Comparison of ENCODE assay signal across 1 cellular context in the genomic region with DNA sequence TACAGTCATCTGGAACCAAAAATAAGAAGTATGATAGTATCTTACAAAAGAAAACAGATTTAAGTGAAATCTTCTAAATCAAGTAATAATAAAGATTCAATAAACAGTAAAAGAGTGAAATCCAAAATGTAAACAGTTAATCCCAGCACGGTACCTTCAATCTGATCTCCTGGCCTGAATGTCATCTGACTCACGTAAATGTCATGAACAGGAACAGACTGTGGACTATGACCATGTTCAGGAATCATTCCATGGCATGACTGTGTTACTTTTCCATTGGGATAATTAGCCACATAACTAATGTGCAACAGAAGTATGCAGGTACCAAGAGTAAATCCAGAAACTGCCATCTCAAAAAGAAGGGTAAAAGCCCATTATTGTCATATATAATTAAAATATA.
A peak's percentile ranks its signal among the peaks of the same experiment; 100 is the strongest.
TF ChIP-seq lines count a peak whose summit lies in the region.

No MANE protein-coding gene starts in this region.

TF ChIP-seq in HepG2, 621 proteins besides CTCF, POLR2A, EP300 and RAD21 (continued from another document):
- TF ChIP-seq, protein P1, sequence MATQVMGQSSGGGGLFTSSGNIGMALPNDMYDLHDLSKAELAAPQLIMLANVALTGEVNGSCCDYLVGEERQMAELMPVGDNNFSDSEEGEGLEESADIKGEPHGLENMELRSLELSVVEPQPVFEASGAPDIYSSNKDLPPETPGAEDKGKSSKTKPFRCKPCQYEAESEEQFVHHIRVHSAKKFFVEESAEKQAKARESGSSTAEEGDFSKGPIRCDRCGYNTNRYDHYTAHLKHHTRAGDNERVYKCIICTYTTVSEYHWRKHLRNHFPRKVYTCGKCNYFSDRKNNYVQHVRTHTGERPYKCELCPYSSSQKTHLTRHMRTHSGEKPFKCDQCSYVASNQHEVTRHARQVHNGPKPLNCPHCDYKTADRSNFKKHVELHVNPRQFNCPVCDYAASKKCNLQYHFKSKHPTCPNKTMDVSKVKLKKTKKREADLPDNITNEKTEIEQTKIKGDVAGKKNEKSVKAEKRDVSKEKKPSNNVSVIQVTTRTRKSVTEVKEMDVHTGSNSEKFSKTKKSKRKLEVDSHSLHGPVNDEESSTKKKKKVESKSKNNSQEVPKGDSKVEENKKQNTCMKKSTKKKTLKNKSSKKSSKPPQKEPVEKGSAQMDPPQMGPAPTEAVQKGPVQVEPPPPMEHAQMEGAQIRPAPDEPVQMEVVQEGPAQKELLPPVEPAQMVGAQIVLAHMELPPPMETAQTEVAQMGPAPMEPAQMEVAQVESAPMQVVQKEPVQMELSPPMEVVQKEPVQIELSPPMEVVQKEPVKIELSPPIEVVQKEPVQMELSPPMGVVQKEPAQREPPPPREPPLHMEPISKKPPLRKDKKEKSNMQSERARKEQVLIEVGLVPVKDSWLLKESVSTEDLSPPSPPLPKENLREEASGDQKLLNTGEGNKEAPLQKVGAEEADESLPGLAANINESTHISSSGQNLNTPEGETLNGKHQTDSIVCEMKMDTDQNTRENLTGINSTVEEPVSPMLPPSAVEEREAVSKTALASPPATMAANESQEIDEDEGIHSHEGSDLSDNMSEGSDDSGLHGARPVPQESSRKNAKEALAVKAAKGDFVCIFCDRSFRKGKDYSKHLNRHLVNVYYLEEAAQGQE (IDR thresholded peaks at IDR 0.05; ENCODE audit: borderline replicate concordance in 1 of 2, low read depth in 1 of 2, low read length in 2 of 2), result no peak
- peak; percentile 30; the same call in 1 of the 2 replicates for TF ChIP-seq NCOR1 (IDR thresholded peaks at IDR 0.05; ENCODE audit: borderline replicate concordance, low read length)
- 0 out of 2 replicates have a peak, but pooled peaks have one; percentile 21 for TF ChIP-seq TBX3 (IDR thresholded peaks at IDR 0.05; ENCODE audit: borderline replicate concordance)
- TF ChIP-seq, protein P2, sequence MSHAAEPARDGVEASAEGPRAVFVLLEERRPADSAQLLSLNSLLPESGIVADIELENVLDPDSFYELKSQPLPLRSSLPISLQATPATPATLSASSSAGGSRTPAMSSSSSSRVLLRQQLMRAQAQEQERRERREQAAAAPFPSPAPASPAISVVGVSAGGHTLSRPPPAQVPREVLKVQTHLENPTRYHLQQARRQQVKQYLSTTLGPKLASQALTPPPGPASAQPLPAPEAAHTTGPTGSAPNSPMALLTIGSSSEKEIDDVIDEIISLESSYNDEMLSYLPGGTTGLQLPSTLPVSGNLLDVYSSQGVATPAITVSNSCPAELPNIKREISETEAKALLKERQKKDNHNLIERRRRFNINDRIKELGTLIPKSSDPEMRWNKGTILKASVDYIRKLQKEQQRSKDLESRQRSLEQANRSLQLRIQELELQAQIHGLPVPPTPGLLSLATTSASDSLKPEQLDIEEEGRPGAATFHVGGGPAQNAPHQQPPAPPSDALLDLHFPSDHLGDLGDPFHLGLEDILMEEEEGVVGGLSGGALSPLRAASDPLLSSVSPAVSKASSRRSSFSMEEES (CRISPR knock-in tag; IDR thresholded peaks at IDR 0.05), result peak; percentile 78; the same call in 1 of the 2 replicates
